8 cellular contexts compared by ENCODE assay signal in the genomic region with DNA sequence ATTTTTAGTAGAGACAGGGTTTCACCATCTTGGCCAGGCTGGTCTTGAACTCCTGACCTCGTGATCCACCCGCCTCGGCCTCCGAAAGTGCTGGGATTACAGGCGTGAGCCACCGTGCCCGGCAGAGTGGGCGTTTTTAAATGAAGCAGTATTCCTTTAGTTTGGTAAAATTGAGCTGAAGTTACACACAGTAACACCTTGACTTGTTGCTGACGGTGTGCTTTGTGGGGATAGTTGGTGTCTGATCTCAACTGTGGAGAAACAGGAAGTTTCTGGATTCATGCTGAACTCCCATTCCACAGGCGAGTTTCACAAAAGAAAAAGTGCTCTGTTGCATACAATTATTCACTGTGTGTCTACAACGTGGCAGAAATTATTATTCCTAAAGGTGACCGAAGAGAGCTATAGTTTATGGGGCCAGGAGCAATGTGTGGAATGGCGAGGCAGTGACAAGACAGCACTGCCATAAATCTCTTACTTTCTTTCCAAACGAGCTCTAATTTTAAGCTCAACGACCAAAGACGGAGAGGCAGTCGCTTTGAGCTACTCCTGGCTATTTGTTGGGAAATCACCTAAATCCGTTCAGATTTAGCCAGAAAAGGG. TPM values are rescaled to one million over a fixed set of nuclear protein-coding genes. Genes with fewer than 3 reads are reported as not detected.
DNase-seq lines count a peak whose midpoint lies in the region; ATAC-seq, FAIRE-seq and TF ChIP-seq lines count a peak whose summit lies in the region.

No MANE protein-coding gene starts in this region.

- H3K9me3 ChIP-seq in keratinocyte (ENCODE audit: control insufficient read depth, low read depth, low read length) (no peaks in the 10 kb centered on the region), Karpas-422 (ENCODE audit: low read length) (no peaks in the 10 kb centered on the region)

- H3K4me1 ChIP-seq in keratinocyte (ENCODE audit: control insufficient read depth, extremely low read depth, insufficient read depth, low read length) (peaks cover 9% of the 10 kb centered on the region), Karpas-422 (ENCODE audit: low read length) (no peaks in the 10 kb centered on the region)

- peak overlapping the region; percentile 92 for H3K4me2 ChIP-seq in keratinocyte (ENCODE audit: control insufficient read depth, extremely low read depth, insufficient read depth, low read depth, low read length)
- H3K4me2 ChIP-seq in Karpas-422 (ENCODE audit: low read depth, low read length, poor library complexity, severe bottlenecking) = no peak overlapping the region

- H3K27me3 ChIP-seq in keratinocyte (ENCODE audit: control insufficient read depth, extremely low read depth, insufficient read depth, low read length) (no peaks in the 10 kb centered on the region), Karpas-422 (ENCODE audit: low read length) (no peaks in the 10 kb centered on the region)

- CTCF ChIA-PET in activated CD8-positive, alpha-beta T cell treated with anti-CD3 and anti-CD28 coated beads for 36 hours (lab: Charles Lee) = interaction anchor here (0.8 to 2.1 kb wide), 3 partner anchors 219 to 350 kb away, joined by 3 to 6 read pairs (median 5); no protein-coding TSS in a partner anchor

- H3K27me3 Mint-ChIP-seq in activated T-cell treated with anti-CD3 and anti-CD28 coated beads, Interleukin-2, amount 50 U/mL, for 4 hours (ENCODE audit: low read depth) = peaks cover 13% of the 10 kb centered on the region
- H3K27me3 Mint-ChIP-seq in activated CD8-positive, alpha-beta T cell treated with anti-CD3 and anti-CD28 coated beads for 36 hours = peaks cover 11% of the 10 kb centered on the region

- FAIRE-seq in keratinocyte (lab: Jason Lieb, UNC) = peak; percentile 17

- H3K9me2 ChIP-seq in Karpas-422 (replicated peaks; ENCODE audit: insufficient read depth, low read length) = no peaks in the 10 kb centered on the region

- H4K20me1 ChIP-seq in keratinocyte (ENCODE audit: control insufficient read depth, extremely low read depth, insufficient read depth, low read length) (no peaks in the 10 kb centered on the region), Karpas-422 (ENCODE audit: insufficient read depth, low read depth, low read length) (no peaks in the 10 kb centered on the region)

- H3K36me3 ChIP-seq in keratinocyte (ENCODE audit: control insufficient read depth in 2 of 2, extremely low read depth in 1 of 2, insufficient read depth in 2 of 2, low read length in 2 of 2) = no peaks in the 10 kb centered on the region
- no peaks in the 10 kb centered on the region for H3K36me3 ChIP-seq in Karpas-422 (ENCODE audit: insufficient read depth, low read length)

- H3K4me3 Mint-ChIP-seq in activated T-cell treated with anti-CD3 and anti-CD28 coated beads, Interleukin-2, amount 50 U/mL, for 4 hours = peak overlapping the region; percentile 87
- H3K4me3 Mint-ChIP-seq in activated CD8-positive, alpha-beta T cell treated with anti-CD3 and anti-CD28 coated beads for 36 hours = peak overlapping the region; percentile 77

- H3K27ac ChIP-seq in keratinocyte (ENCODE audit: control insufficient read depth, insufficient read depth, low read length) = peak overlapping the region; percentile 81
- H3K27ac ChIP-seq in temporal lobe (ENCODE audit: low read depth, low read length) = peak overlapping the region; percentile 8
- H3K27ac ChIP-seq in Karpas-422 (ENCODE audit: low read length) = no peak overlapping the region

- peak in 1 of 2 donors; percentile 9 for ATAC-seq in activated T-cell treated with anti-CD3 and anti-CD28 coated beads, Interleukin-2, amount 50 U/mL, for 4 hours
- peak; percentile 22 for ATAC-seq in activated CD8-positive, alpha-beta T cell treated with anti-CD3 and anti-CD28 coated beads for 36 hours

- no peaks in the 10 kb centered on the region for H3K9me1 ChIP-seq in keratinocyte (ENCODE audit: control insufficient read depth, extremely low read depth, insufficient read depth, low read length)

- H2AFZ ChIP-seq in keratinocyte (ENCODE audit: control insufficient read depth, low read length) = peak overlapping the region; percentile 96
- no peak overlapping the region for H2AFZ ChIP-seq in Karpas-422 (ENCODE audit: low read length)

- H3K9ac ChIP-seq in keratinocyte (ENCODE audit: control insufficient read depth, extremely low read depth, insufficient read depth, low read length) = peak overlapping the region; percentile 71
- H3K9ac ChIP-seq in Karpas-422 (ENCODE audit: low read length) = no peak overlapping the region

- H3K9me3 Mint-ChIP-seq in activated T-cell treated with anti-CD3 and anti-CD28 coated beads, Interleukin-2, amount 50 U/mL, for 4 hours = no peaks in the 10 kb centered on the region
- H3K9me3 Mint-ChIP-seq in activated CD8-positive, alpha-beta T cell treated with anti-CD3 and anti-CD28 coated beads for 36 hours = no peaks in the 10 kb centered on the region

- dilution Hi-C loops in keratinocyte (cut with MboI; ENCODE audit: extremely low pct_ligation_motif_present, low sequenced_read_pairs) = no loop called here

- no peaks in the 10 kb centered on the region for H3K79me2 ChIP-seq in keratinocyte (ENCODE audit: control insufficient read depth, insufficient read depth, low read length)
- H3K79me2 ChIP-seq in Karpas-422 (ENCODE audit: low read length) = no peaks in the 10 kb centered on the region

- H3K36me3 Mint-ChIP-seq in activated T-cell treated with anti-CD3 and anti-CD28 coated beads, Interleukin-2, amount 50 U/mL, for 4 hours (ENCODE audit: insufficient read depth) = peaks cover 4% of the 10 kb centered on the region
- H3K36me3 Mint-ChIP-seq in activated CD8-positive, alpha-beta T cell treated with anti-CD3 and anti-CD28 coated beads for 36 hours (ENCODE audit: low read depth) = peaks cover 1% of the 10 kb centered on the region

- POLR2A ChIA-PET in activated CD8-positive, alpha-beta T cell treated with anti-CD3 and anti-CD28 coated beads for 36 hours (lab: Charles Lee) = interaction anchor here (0.5 to 1.2 kb wide), 2 partner anchors 170 to 1454 kb away, joined by 3 read pairs; no protein-coding TSS in a partner anchor

- H3K4me3 ChIP-seq in keratinocyte (ENCODE audit: control insufficient read depth in 2 of 3, extremely low read depth in 1 of 3, insufficient read depth in 2 of 3, low read depth in 1 of 3, low read length in 3 of 3) (peak overlapping the region; percentile 61 to 73 (median 66)), Karpas-422 (ENCODE audit: low read length) (no peak overlapping the region)

- intact Hi-C loops in activated CD8-positive, alpha-beta T cell treated with anti-CD3 and anti-CD28 coated beads for 36 hours (cut with micrococcal nuclease) = no loop called here

- TF ChIP-seq CTCF in activated CD8-positive, alpha-beta T cell treated with anti-CD3 and anti-CD28 coated beads for 36 hours (IDR thresholded peaks at IDR 0.05) = no peak
- TF ChIP-seq CTCF in keratinocyte (optimal IDR thresholded peaks at IDR 0.05 in 1 of 3, IDR thresholded peaks at IDR 0.05 in 1 of 3, conservative IDR thresholded peaks at IDR 0.05 in 1 of 3; ENCODE audit: extremely low read depth in 1 of 3, insufficient read depth in 2 of 3, low read length in 3 of 3) = no peak

- H3K4me1 Mint-ChIP-seq in activated T-cell treated with anti-CD3 and anti-CD28 coated beads, Interleukin-2, amount 50 U/mL, for 4 hours (ENCODE audit: low read depth) = peaks cover 24% of the 10 kb centered on the region
- H3K4me1 Mint-ChIP-seq in activated CD8-positive, alpha-beta T cell treated with anti-CD3 and anti-CD28 coated beads for 36 hours (ENCODE audit: low read depth) = peaks cover 11% of the 10 kb centered on the region

- no peak overlapping the region for H3K27ac Mint-ChIP-seq in activated CD8-positive, alpha-beta T cell treated with anti-CD3 and anti-CD28 coated beads for 36 hours

- DNase-seq in activated T-cell treated with anti-CD3 and anti-CD28 coated beads, Interleukin-2, amount 50 U/mL, for 4 hours = no peak
- DNase-seq in activated T-cell treated with anti-CD3 and anti-CD28 coated beads, Interleukin-2, amount 50 U/mL, for 1 hour = no peak
- DNase-seq in activated CD8-positive, alpha-beta T cell treated with anti-CD3 and anti-CD28 coated beads for 36 hours = no peak
- no peak for DNase-seq in keratinocyte (ENCODE audit: low read depth, low spot score)
- no peak for DNase-seq in SKM-1 (lab: John Stamatoyannopoulos, UW; ENCODE audit: unreplicated experiment)
- no peak for DNase-seq in Karpas-422
- DNase-seq in GDM1 (lab: John Stamatoyannopoulos, UW) = no peak

RNA-seq across cellular contexts. Expression of gene CABYR, which starts 0.5 kb away (rescaled TPM):
- total RNA-seq in activated T-cell treated with anti-CD3 and anti-CD28 coated beads, Interleukin-2, amount 50 U/mL, for 4 hours = under 1 TPM in 2 of 3 donors, not detected in 1; 0.37 to 0.98 TPM
- 1 to 10 TPM; 1.3 to 2.1 TPM for total RNA-seq in activated CD8-positive, alpha-beta T cell treated with anti-CD3 and anti-CD28 coated beads for 36 hours
- polyA plus RNA-seq in keratinocyte = 6.9 to 7.7 TPM (median 7.4 TPM) in 3 replicates
- polyA plus RNA-seq in keratinocyte (2011; ENCODE audit: low read depth) = 3.5 TPM
- 6.3 and 8.5 TPM in 2 replicates for polyA plus RNA-seq in keratinocyte (2011; cell fraction: cytosol; rRNA removed)
- 17.9 and 21.0 TPM in 2 replicates for polyA plus RNA-seq in keratinocyte (2011; cell fraction: nucleus; rRNA removed)
- 5.2 and 6.8 TPM in 2 replicates for polyA plus RNA-seq in keratinocyte (2012; ENCODE audit: low replicate concordance)
- polyA minus RNA-seq in keratinocyte = 3.4 to 5.8 TPM (median 4.6 TPM) in 3 replicates
- 3.6 TPM for polyA minus RNA-seq in keratinocyte (2011; cell fraction: cytosol; rRNA and poly(A)+ RNA removed)
- polyA minus RNA-seq in keratinocyte (2011; cell fraction: nucleus; rRNA and poly(A)+ RNA removed) = 4.2 and 9.0 TPM in 2 replicates
- 13.0 TPM for total RNA-seq in temporal lobe
- not detected in 2 replicates for total RNA-seq in Karpas-422 (2014; rRNA removed; shearing (Covaris generic); ENCODE audit: low replicate concordance)
